In genomic region chr6:117911660-117912059, GRCh38 we compare ENCODE assay signal across 10 cellular contexts. TPM values are rescaled to one million over a fixed set of nuclear protein-coding genes. Genes with fewer than 3 reads are reported as not detected.
"Had no signal": no experiment of that assay in that cellular context is flagged by ENCODE, and none has a peak within 500 bp of the region (broad histone marks: within the 10 kb centered on the region; RNA-seq: fewer than 3 reads in every experiment).

No MANE protein-coding gene starts in this region.

- H3K9me3 ChIP-seq: HAP-1 had no signal

- ATAC-seq: HCT116 had no signal

- FAIRE-seq: HTR-8/SVneo had no signal

- H3K4me2 ChIP-seq: KMS-11 had no signal

- H3K4me3 ChIP-seq: GM23248, HAP-1 had no signal

- H3K36me3 ChIP-seq: HAP-1 had no signal

- H3K27ac ChIP-seq: GM23248, KMS-11 had no signal

- H2AFZ ChIP-seq: GM23248 had no signal

- DNase-seq: GM23248, GOT3, H7, Karpas-422, KBM-7 had no signal

- H3K9ac ChIP-seq: GM23248, KMS-11 had no signal

RNA-seq across cellular contexts. Expression of gene SLC35F1, which starts 4.6 kb away (rescaled TPM):
- total RNA-seq: GM23248, HT-29 had no signal
- polyA plus RNA-seq: GM23248 had no signal
